Comparison of ENCODE assay signal across 8 cellular contexts in the genomic region with DNA sequence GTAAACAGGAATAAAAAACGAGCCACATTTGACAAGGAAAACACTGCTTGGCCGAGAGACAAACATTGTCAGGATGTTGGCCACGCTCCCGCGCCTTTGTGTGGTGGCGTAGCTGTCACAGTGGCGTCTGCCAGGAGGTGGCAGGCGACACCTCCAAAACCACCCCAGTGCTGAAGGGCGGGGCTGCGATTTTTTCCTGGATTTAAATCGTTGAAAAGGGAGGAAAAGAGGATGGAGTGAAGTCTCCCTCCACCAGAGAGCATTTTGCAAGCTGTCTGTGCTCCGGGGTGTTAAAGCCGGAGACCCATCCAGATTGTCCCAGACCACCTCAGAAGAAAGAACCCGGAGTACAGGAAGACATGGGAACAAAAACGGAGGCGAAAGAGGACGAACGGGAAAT. TPM values are rescaled to one million over a fixed set of nuclear protein-coding genes. Genes with fewer than 3 reads are reported as not detected.
DNase-seq lines count a peak whose midpoint lies in the region; ATAC-seq and TF ChIP-seq lines count a peak whose summit lies in the region.

No MANE protein-coding gene starts in this region.

- peaks cover 23% of the 10 kb centered on the region for H3K4me1 Mint-ChIP-seq in osteocyte (ENCODE audit: unreplicated experiment)

- no peaks in the 10 kb centered on the region for H3K9me3 Mint-ChIP-seq in osteocyte (ENCODE audit: unreplicated experiment)

- H3K4me1 ChIP-seq in BLaER1 treated with 17β-estradiol and CSF1 and Interleukin-3, amounts not matched to agents 10 nM and 100 nM: peaks cover 22 to 83% (median 71%) of the 10 kb centered on the region in 10 experiments
- H3K4me1 ChIP-seq in Panc1 (ENCODE audit: control insufficient read depth, insufficient read depth, low read length): peaks cover 17% of the 10 kb centered on the region

- H3K27me3 ChIP-seq in BLaER1 treated with 17β-estradiol and CSF1 and Interleukin-3, amounts not matched to agents 10 nM and 100 nM: peaks cover 0 to 17% (median 0%) of the 10 kb centered on the region in 11 experiments; a peak in 3 of 22 replicates
- H3K27me3 ChIP-seq in Panc1 (ENCODE audit: control insufficient read depth, insufficient read depth, low read length): no peaks in the 10 kb centered on the region

- peaks cover 0 to 48% (median 12%) of the 10 kb centered on the region in 11 experiments; a peak in 13 of 22 replicates for H4K20me1 ChIP-seq in BLaER1 treated with 17β-estradiol and CSF1 and Interleukin-3, amounts not matched to agents 10 nM and 100 nM

- H3K4me2 ChIP-seq in BLaER1 treated with 17β-estradiol and CSF1 and Interleukin-3, amounts not matched to agents 10 nM and 100 nM: peak overlapping the region; percentile 60 to 99 (median 77)

- peak overlapping the region in 9 of 11 experiments; percentile 26 to 60 (median 42); a peak in 16 of 22 replicates for H3K9ac ChIP-seq in BLaER1 treated with 17β-estradiol and CSF1 and Interleukin-3, amounts not matched to agents 10 nM and 100 nM

- POLR2A ChIA-PET in HEK293T (lab: Yijun Ruan, JAX) (interaction anchor here (2.2 kb wide), 1 partner anchor 186 kb away, joined by 8 read pairs; a partner anchor contains a TSS), Panc1 (lab: Charles Lee) (no interaction called here)

- in situ Hi-C loops in Panc1 (cut with HindIII; ENCODE audit: low pct_unique_long_range_greater_than_20kb, low sequenced_read_pairs): no loop called here

- peaks cover 21% of the 10 kb centered on the region for H3K36me3 Mint-ChIP-seq in osteocyte (ENCODE audit: unreplicated experiment)

- no peaks in the 10 kb centered on the region for H3K27me3 Mint-ChIP-seq in osteocyte (ENCODE audit: unreplicated experiment)

- H3K4me3 Mint-ChIP-seq in osteocyte (ENCODE audit: unreplicated experiment): peak overlapping the region; percentile 38

- peak overlapping the region in 6 of 11 experiments; percentile 6 to 59 (median 28); a peak in 5 of 22 replicates for H3K27ac ChIP-seq in BLaER1 treated with 17β-estradiol and CSF1 and Interleukin-3, amounts not matched to agents 10 nM and 100 nM
- H3K27ac ChIP-seq in Panc1 (ENCODE audit: low read length): peak overlapping the region; percentile 66

- H3K36me3 ChIP-seq in BLaER1 treated with 17β-estradiol and CSF1 and Interleukin-3, amounts not matched to agents 10 nM and 100 nM: peaks cover 23 to 47% (median 30%) of the 10 kb centered on the region in 11 experiments
- no peaks in the 10 kb centered on the region; the same call in 1 of the 2 replicates for H3K36me3 ChIP-seq in Panc1 (ENCODE audit: control insufficient read depth, insufficient read depth, low read length)

- TF ChIP-seq CTCF in Panc1 (IDR thresholded peaks at IDR 0.05) (no peak; the same call in 1 of the 2 replicates), osteocyte (IDR thresholded peaks at IDR 0.05) (peak; percentile 92)

- H3K9me3 ChIP-seq in BLaER1 treated with 17β-estradiol and CSF1 and Interleukin-3, amounts not matched to agents 10 nM and 100 nM (replicated peaks in 1 of 11): no peaks in the 10 kb centered on the region
- no peaks in the 10 kb centered on the region for H3K9me3 ChIP-seq in Panc1 (ENCODE audit: control insufficient read depth, insufficient read depth, low read depth, low read length)

- H3K4me3 ChIP-seq in BLaER1 treated with 17β-estradiol and CSF1 and Interleukin-3, amounts not matched to agents 10 nM and 100 nM: peak overlapping the region in 4 of 10 experiments; percentile 33 to 52 (median 45); a peak in 7 of 20 replicates
- H3K4me3 ChIP-seq in Panc1 (ENCODE audit: low read depth in 2 of 2, low read length in 2 of 2): no peak overlapping the region

- DNase-seq in HEK293T (ENCODE audit: extremely low spot score) (peak; percentile 80), Panc1 (ENCODE audit: low read depth, low spot score) (peak; percentile 42), amniotic stem cell (lab: John Stamatoyannopoulos, UW) (peak; percentile 40), Right ventricle myocardium inferior (ENCODE audit: missing footprints) (peak; percentile 91), osteocyte (ENCODE audit: extremely low spot score, unreplicated experiment) (no peak), Kasumi-1 (lab: John Stamatoyannopoulos, UW) (no peak)

- no TSS peak for BruUV-seq in Panc1 (replicated peaks; lab: Mats Ljungman, UMichigan)

- intact Hi-C loops in Panc1 (cut with micrococcal nuclease; ENCODE audit: unreplicated experiment) (loop anchor here (5.0 kb wide), 1 partner anchor 187 kb away; no protein-coding TSS in a partner anchor), Right ventricle myocardium inferior (cut with DNase I) (loop anchor here (1.0 to 10.0 kb wide), 4 partner anchors 62 to 260 kb away; no protein-coding TSS in a partner anchor)

- H3K27ac Mint-ChIP-seq in osteocyte (ENCODE audit: unreplicated experiment): peak overlapping the region; percentile 93

- CTCF ChIA-PET in HEK293T (lab: Yijun Ruan, JAX) (interaction anchor here (5.0 kb wide), 1 partner anchor 185 kb away, joined by 34 read pairs; a partner anchor contains a TSS), Panc1 (lab: Charles Lee) (interaction anchor here (2.1 kb wide), 1 partner anchor 186 kb away, joined by 14 read pairs; no protein-coding TSS in a partner anchor)

- ATAC-seq in Panc1 (peak; percentile 69), Right ventricle myocardium inferior (peak; percentile 72), HG03520 (IDR thresholded peaks at IDR 0.05; ENCODE audit: unreplicated experiment) (no peak)

TF ChIP-seq in HEK293T, 16 proteins besides CTCF, POLR2A, EP300 and RAD21:
- no peak for TF ChIP-seq BHLHE40 (IDR thresholded peaks at IDR 0.05; ENCODE audit: borderline replicate concordance)
- no peak for TF ChIP-seq NFRKB (IDR thresholded peaks at IDR 0.05)
- TF ChIP-seq HDGF (IDR thresholded peaks at IDR 0.05; ENCODE audit: borderline replicate concordance): no peak
- TF ChIP-seq SP1 (IDR thresholded peaks at IDR 0.05): no peak
- no peak for TF ChIP-seq CTBP1 (IDR thresholded peaks at IDR 0.05; ENCODE audit: borderline replicate concordance)
- no peak for TF ChIP-seq ZNF384 (IDR thresholded peaks at IDR 0.05)
- TF ChIP-seq FOXK2 (IDR thresholded peaks at IDR 0.05): no peak
- no peak for TF ChIP-seq FOXM1 (IDR thresholded peaks at IDR 0.05; ENCODE audit: borderline replicate concordance)
- no peak for TF ChIP-seq SUZ12 (IDR thresholded peaks at IDR 0.05)
- TF ChIP-seq FOXA1 (IDR thresholded peaks at IDR 0.05): no peak
- no peak for TF ChIP-seq LEF1 (IDR thresholded peaks at IDR 0.05; ENCODE audit: borderline replicate concordance)
- TF ChIP-seq ARNT (IDR thresholded peaks at IDR 0.05): no peak
- TF ChIP-seq, protein P1, sequence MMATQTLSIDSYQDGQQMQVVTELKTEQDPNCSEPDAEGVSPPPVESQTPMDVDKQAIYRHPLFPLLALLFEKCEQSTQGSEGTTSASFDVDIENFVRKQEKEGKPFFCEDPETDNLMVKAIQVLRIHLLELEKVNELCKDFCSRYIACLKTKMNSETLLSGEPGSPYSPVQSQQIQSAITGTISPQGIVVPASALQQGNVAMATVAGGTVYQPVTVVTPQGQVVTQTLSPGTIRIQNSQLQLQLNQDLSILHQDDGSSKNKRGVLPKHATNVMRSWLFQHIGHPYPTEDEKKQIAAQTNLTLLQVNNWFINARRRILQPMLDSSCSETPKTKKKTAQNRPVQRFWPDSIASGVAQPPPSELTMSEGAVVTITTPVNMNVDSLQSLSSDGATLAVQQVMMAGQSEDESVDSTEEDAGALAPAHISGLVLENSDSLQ (IDR thresholded peaks at IDR 0.05): no peak
- no peak for TF ChIP-seq L3MBTL2 (conservative IDR thresholded peaks at IDR 0.05)
- TF ChIP-seq TARDBP (IDR thresholded peaks at IDR 0.05): no peak
- no peak for TF ChIP-seq ELF4 (IDR thresholded peaks at IDR 0.05)

RNA-seq across cellular contexts. Expression of a gene that starts 12.7 kb away (rescaled TPM):
- total RNA-seq in Panc1 (2021; ENCODE audit: unreplicated experiment) (13.4 TPM), Right ventricle myocardium inferior (18.7 TPM), osteocyte (10.4 and 11.6 TPM in 2 replicates)
- polyA plus RNA-seq in Panc1 (2012; ENCODE audit: insufficient read length): 14.1 TPM

RNA-seq across cellular contexts. Expression of a gene that starts 12.8 kb away (rescaled TPM):
- 57.8 TPM for total RNA-seq in Panc1 (2021; ENCODE audit: unreplicated experiment)
- polyA plus RNA-seq in Panc1 (2012; ENCODE audit: insufficient read length): 66.4 TPM
- total RNA-seq in Right ventricle myocardium inferior: 21.2 TPM
- total RNA-seq in osteocyte: 51.3 and 63.4 TPM in 2 replicates

RNA-seq across cellular contexts. Expression of a gene that starts 42.8 kb away (rescaled TPM):
- total RNA-seq in Panc1 (2021; ENCODE audit: unreplicated experiment) (34.9 TPM), Right ventricle myocardium inferior (12.6 TPM), osteocyte (17.0 and 19.3 TPM in 2 replicates)
- polyA plus RNA-seq in Panc1 (2012; ENCODE audit: insufficient read length): 19.7 TPM

Comparison
In these comparisons a context has a peak if more than half of its experiments do, and no peak if none do; other contexts are left out.
1. DNase-seq: peak in HEK293T (single experiment), Panc1 (single experiment), amniotic stem cell (single experiment) and Right ventricle myocardium inferior (single experiment); none in osteocyte (single experiment) and Kasumi-1 (0 of 2).